Comparison of ENCODE assay signal across 19 cellular contexts in the genomic region with DNA sequence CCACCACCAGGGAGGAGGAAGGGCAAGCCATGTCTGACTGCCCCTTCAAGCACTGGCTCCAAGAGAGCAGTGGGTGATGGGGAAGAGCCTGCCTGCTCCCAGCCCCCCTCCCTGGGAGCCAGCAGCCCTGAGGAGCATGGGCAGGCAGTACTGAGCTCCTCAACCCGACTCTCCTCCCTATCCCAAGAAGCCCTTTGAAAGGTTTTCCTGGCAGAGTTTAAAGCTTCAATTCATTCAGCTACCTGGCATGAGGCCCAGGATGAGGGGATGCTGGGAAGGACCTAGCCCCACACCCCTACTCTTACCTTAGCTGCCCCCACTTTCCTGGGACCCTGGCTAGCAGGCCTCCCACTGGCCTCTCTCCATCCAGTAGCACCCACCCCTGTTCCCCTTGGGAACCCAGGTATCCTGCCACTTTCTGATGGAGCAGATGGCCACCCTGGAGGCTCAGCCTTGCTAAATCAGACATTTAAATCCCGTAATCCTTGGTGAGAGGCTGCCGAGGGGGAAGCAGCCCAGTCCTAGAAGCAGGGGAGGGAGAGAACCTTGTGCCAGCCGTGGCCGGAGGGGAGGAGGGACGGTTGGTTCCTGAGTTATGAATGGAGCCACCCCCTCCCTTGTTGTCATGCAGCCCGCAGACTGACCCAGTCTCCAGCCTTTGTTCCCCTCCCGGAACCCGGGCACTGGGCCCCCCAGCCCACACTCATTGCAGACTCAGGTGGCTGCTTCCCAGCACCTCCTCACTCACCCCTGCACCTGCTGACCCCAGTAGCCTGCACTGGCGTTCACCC. TPM values are rescaled to one million over a fixed set of nuclear protein-coding genes. Genes with fewer than 3 reads are reported as not detected.
DNase-seq lines count a peak whose midpoint lies in the region; ATAC-seq lines count a peak whose summit lies in the region.
"Had no signal": no experiment of that assay in that cellular context is flagged by ENCODE, and none has a peak within 500 bp of the region (broad histone marks: within the 10 kb centered on the region; RNA-seq: fewer than 3 reads in every experiment).

No MANE protein-coding gene starts in this region.

- no peak overlapping the region for H3K4me3 ChIP-seq in naive thymus-derived CD4-positive, alpha-beta T cell (ENCODE audit: low read length)
- H3K4me3 ChIP-seq: HAP-1, MG63, Peyer's patch, upper lobe of left lung had no signal

- POLR2A ChIA-PET in naive thymus-derived CD4-positive, alpha-beta T cell (lab: Charles Lee): interaction anchor here (0.6 to 2.0 kb wide), 5 partner anchors 15 to 126 kb away, joined by 3 to 10 read pairs (median 3); partner anchors contain the start of gene TP53

- H3K4me1 Mint-ChIP-seq in stimulated activated naive B cell treated with anti-CD40 and anti-IgM and Interleukin-4, amounts not matched to agents 10 μg/mL and 1 μg/mL and 100 μg/mL, for 72 hours: no peaks in the 10 kb centered on the region
- H3K4me1 Mint-ChIP-seq in naive thymus-derived CD4-positive, alpha-beta T cell: no peaks in the 10 kb centered on the region
- H3K4me1 Mint-ChIP-seq: central memory CD8-positive, alpha-beta T cell had no signal

- H3K36me3 Mint-ChIP-seq in stimulated activated naive B cell treated with anti-CD40 and anti-IgM and Interleukin-4, amounts not matched to agents 10 μg/mL and 1 μg/mL and 100 μg/mL, for 72 hours: peaks cover 31 to 44% of the 10 kb centered on the region in 2 donors
- peaks cover 5 to 25% (median 10%) of the 10 kb centered on the region in 5 donors for H3K36me3 Mint-ChIP-seq in naive thymus-derived CD4-positive, alpha-beta T cell

- no peaks in the 10 kb centered on the region for H3K4me1 ChIP-seq in naive thymus-derived CD4-positive, alpha-beta T cell (ENCODE audit: control insufficient read depth in 2 of 2, insufficient read depth in 2 of 2, low read length in 2 of 2)
- H3K4me1 ChIP-seq: HAP-1, Peyer's patch, upper lobe of left lung had no signal

- peak overlapping the region; percentile 77 for H3K27ac Mint-ChIP-seq in stimulated activated naive B cell treated with anti-CD40 and anti-IgM and Interleukin-4, amounts not matched to agents 10 μg/mL and 1 μg/mL and 100 μg/mL, for 72 hours
- peak overlapping the region in 4 of 9 donors; percentile 13 to 70 (median 29) for H3K27ac Mint-ChIP-seq in naive thymus-derived CD4-positive, alpha-beta T cell
- H3K27ac Mint-ChIP-seq: progenitor cell of endocrine pancreas had no signal

- intact Hi-C loops in naive thymus-derived CD4-positive, alpha-beta T cell (cut with micrococcal nuclease): no loop called here

- ATAC-seq in stimulated activated naive B cell treated with anti-CD40 and anti-IgM and Interleukin-4, amounts not matched to agents 10 μg/mL and 1 μg/mL and 100 μg/mL, for 72 hours (replicated peaks): no peak
- no peak for ATAC-seq in GM19452 (IDR thresholded peaks at IDR 0.05; ENCODE audit: unreplicated experiment)
- no peak for ATAC-seq in naive thymus-derived CD4-positive, alpha-beta T cell

- no peaks in the 10 kb centered on the region for H3K27me3 Mint-ChIP-seq in stimulated activated naive B cell treated with anti-CD40 and anti-IgM and Interleukin-4, amounts not matched to agents 10 μg/mL and 1 μg/mL and 100 μg/mL, for 72 hours
- H3K27me3 Mint-ChIP-seq in naive thymus-derived CD4-positive, alpha-beta T cell: no peaks in the 10 kb centered on the region
- H3K27me3 Mint-ChIP-seq: central memory CD8-positive, alpha-beta T cell; progenitor cell of endocrine pancreas had no signal

- no peaks in the 10 kb centered on the region for H3K9me3 Mint-ChIP-seq in stimulated activated naive B cell treated with anti-CD40 and anti-IgM and Interleukin-4, amounts not matched to agents 10 μg/mL and 1 μg/mL and 100 μg/mL, for 72 hours
- H3K9me3 Mint-ChIP-seq in naive thymus-derived CD4-positive, alpha-beta T cell: no peaks in the 10 kb centered on the region
- H3K9me3 Mint-ChIP-seq: central memory CD8-positive, alpha-beta T cell had no signal

- no peaks in the 10 kb centered on the region for H3K27me3 ChIP-seq in naive thymus-derived CD4-positive, alpha-beta T cell (ENCODE audit: control insufficient read depth in 2 of 2, insufficient read depth in 2 of 2, low read length in 2 of 2)
- H3K27me3 ChIP-seq: MG63, Peyer's patch, upper lobe of left lung had no signal

- CTCF ChIA-PET in naive thymus-derived CD4-positive, alpha-beta T cell (lab: Charles Lee): interaction anchor here (0.6 kb wide), 2 partner anchors 31 to 404 kb away, joined by 3 to 5 read pairs; no protein-coding TSS in a partner anchor

- H3K27ac ChIP-seq in naive thymus-derived CD4-positive, alpha-beta T cell (ENCODE audit: low read depth, low read length): no peak overlapping the region
- H3K27ac ChIP-seq: Peyer's patch, upper lobe of left lung had no signal

- DNase-seq in NCI-H2171 treated with DMSO at 0.1 percent for 48 hours (lab: John Stamatoyannopoulos, UW) (peak; percentile 22), NCI-H2171 (lab: John Stamatoyannopoulos, UW) (no peak), NCI-H82 treated with DMSO at 0.1 percent for 48 hours (lab: John Stamatoyannopoulos, UW; ENCODE audit: unreplicated experiment) (peak; percentile 95), hippocampal formation (lab: John Stamatoyannopoulos, UW) (peak; percentile 43 to 45), ecto neural progenitor cell (ENCODE audit: low spot score) (no peak)
- no peak for DNase-seq in stimulated activated naive B cell treated with anti-CD40 and anti-IgM and Interleukin-4, amounts not matched to agents 10 μg/mL and 1 μg/mL and 100 μg/mL, for 72 hours
- no peak for DNase-seq in naive thymus-derived CD4-positive, alpha-beta T cell
- DNase-seq: activated CD4-positive, alpha-beta T cell treated with anti-CD3 and anti-CD28 coated beads, Interleukin-2, amount 50 U/mL, for 1 hour; foreskin fibroblast; MG63; NCI-H1694 treated with DMSO at 0.1 percent for 48 hours; NCI-H526; Peyer's patch; stimulated activated naive CD4-positive, alpha-beta T cell treated with Interleukin-2 at 50 U/mL for 16 hours; upper lobe of left lung had no signal

- peaks cover 4 to 60% (median 9%) of the 10 kb centered on the region in 3 experiments for H3K36me3 ChIP-seq in naive thymus-derived CD4-positive, alpha-beta T cell (ENCODE audit: control insufficient read depth in 2 of 3, insufficient read depth in 3 of 3, low read length in 3 of 3)
- H3K36me3 ChIP-seq: MG63 had no signal

- no peak overlapping the region for H3K4me3 Mint-ChIP-seq in stimulated activated naive B cell treated with anti-CD40 and anti-IgM and Interleukin-4, amounts not matched to agents 10 μg/mL and 1 μg/mL and 100 μg/mL, for 72 hours
- H3K4me3 Mint-ChIP-seq in naive thymus-derived CD4-positive, alpha-beta T cell: no peak overlapping the region
- H3K4me3 Mint-ChIP-seq: central memory CD8-positive, alpha-beta T cell had no signal

- no peaks in the 10 kb centered on the region for H3K9me3 ChIP-seq in naive thymus-derived CD4-positive, alpha-beta T cell (ENCODE audit: control insufficient read depth in 2 of 3, low read length in 3 of 3)
- H3K9me3 ChIP-seq: HAP-1, MG63, Peyer's patch, upper lobe of left lung had no signal

RNA-seq across cellular contexts. Expression of gene ATP1B2, which starts 17.1 kb away (rescaled TPM):
- 1 to 10 TPM in 1 of 5 experiments, under 1 TPM in 4; 0.12 to 1.1 (median 0.29) TPM for total RNA-seq in naive thymus-derived CD4-positive, alpha-beta T cell
- polyA plus RNA-seq in naive thymus-derived CD4-positive, alpha-beta T cell: not detected

RNA-seq across cellular contexts. Expression of gene TP53, which starts 19.5 kb away (rescaled TPM):
- 100 to 1,000 TPM in 3 of 5 experiments, 10 to 100 TPM in 2; 57.9 to 226 (median 104) TPM for total RNA-seq in naive thymus-derived CD4-positive, alpha-beta T cell
- 10 to 100 TPM; 30.9 to 32.5 TPM for polyA plus RNA-seq in naive thymus-derived CD4-positive, alpha-beta T cell

RNA-seq across cellular contexts. Expression of gene WRAP53, which starts 20.5 kb away (rescaled TPM):
- 10 to 100 TPM in 2 of 5 experiments, 1 to 10 TPM in 3; 6.7 to 21.1 (median 9.6) TPM for total RNA-seq in naive thymus-derived CD4-positive, alpha-beta T cell
- polyA plus RNA-seq in naive thymus-derived CD4-positive, alpha-beta T cell: 10 to 100 TPM in 1 of 2 donors, 1 to 10 TPM in 1; 9.6 to 18.9 TPM

RNA-seq across cellular contexts. Expression of gene EFNB3, which starts 37.2 kb away (rescaled TPM):
- not detected for total RNA-seq in naive thymus-derived CD4-positive, alpha-beta T cell
- polyA plus RNA-seq in naive thymus-derived CD4-positive, alpha-beta T cell: not detected

RNA-seq across cellular contexts. Expression of gene SHBG, which starts 37.9 kb away (rescaled TPM):
- not detected for total RNA-seq in naive thymus-derived CD4-positive, alpha-beta T cell
- not detected for polyA plus RNA-seq in naive thymus-derived CD4-positive, alpha-beta T cell

Comparison
In these comparisons a context has a peak if more than half of its experiments do, and no peak if none do; other contexts are left out.
1. DNase-seq: peak in NCI-H2171 treated with DMSO at 0.1 percent for 48 hours (single experiment), NCI-H82 treated with DMSO at 0.1 percent for 48 hours (single experiment) and hippocampal formation (2 of 2); none in NCI-H2171 (single experiment), stimulated activated naive B cell treated with anti-CD40 and anti-IgM and Interleukin-4, amounts not matched to agents 10 μg/mL and 1 μg/mL and 100 μg/mL, for 72 hours (single experiment), ecto neural progenitor cell (single experiment) and naive thymus-derived CD4-positive, alpha-beta T cell (0 of 9).